Comparison of ENCODE assay signal across 8 cellular contexts in the genomic region with DNA sequence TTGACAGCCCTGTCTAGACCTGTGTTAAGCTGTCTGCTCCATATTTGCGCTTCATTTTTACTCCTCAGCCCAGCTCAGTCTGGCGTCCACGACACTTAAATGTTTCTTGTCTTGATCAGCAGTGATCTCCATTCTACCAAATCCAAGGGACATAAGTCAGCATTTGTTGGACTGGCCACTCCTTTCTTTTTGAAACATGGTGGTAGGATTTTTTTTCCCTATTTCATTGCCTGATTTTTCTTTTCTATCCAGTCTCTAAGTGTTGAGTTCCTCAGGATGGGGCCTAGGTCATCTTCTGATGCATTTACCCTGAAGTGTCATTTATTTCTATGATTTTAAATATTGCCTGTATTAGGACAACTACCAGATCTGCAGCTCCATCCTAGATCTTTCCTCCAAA. TPM values are rescaled to one million over a fixed set of nuclear protein-coding genes. Genes with fewer than 3 reads are reported as not detected.
DNase-seq lines count a peak whose midpoint lies in the region; ATAC-seq, FAIRE-seq and TF ChIP-seq lines count a peak whose summit lies in the region.

No MANE protein-coding gene starts in this region.

- POLR2A ChIA-PET in HepG2 (lab: Yijun Ruan, JAX), result interaction anchor here (1.2 to 3.9 kb wide), 3 partner anchors 17 to 23 kb away, joined by 4 to 97 read pairs (median 12); a partner anchor contains a TSS

- BruUV-seq in HepG2 (replicated peaks; lab: Mats Ljungman, UMichigan), result TSS peak; percentile 81

- H3K4me3 ChIP-seq in ascending aorta (peak overlapping the region; percentile 71 to 73), HepG2 (replicated peaks in 1 of 3; ENCODE audit: insufficient read depth in 1 of 3, low read depth in 2 of 3, low read length in 3 of 3) (peak overlapping the region; percentile 88 to 99 (median 91)), thyroid gland (replicated peaks in 1 of 3) (peak overlapping the region in 1 of 3 donors; percentile 82)

- peaks cover 50% of the 10 kb centered on the region for H3K79me2 ChIP-seq in HepG2 (ENCODE audit: insufficient read depth, low read length)

- no peak for DNase-seq in activated T-cell treated with anti-CD3 and anti-CD28 coated beads, Interleukin-2, amount 50 U/mL, for 24 hours
- no peak for DNase-seq in activated T-cell treated with anti-CD3 and anti-CD28 coated beads, Interleukin-2, amount 50 U/mL, for 48 hours
- DNase-seq in ascending aorta (ENCODE audit: low spot score in 2 of 2), result no peak
- DNase-seq in HepG2 (ENCODE audit: low spot score), result no peak
- DNase-seq in thyroid gland, result no peak
- no peak for DNase-seq in NCI-H187 treated with DMSO at 0.1 percent for 48 hours (lab: John Stamatoyannopoulos, UW)
- no peak for DNase-seq in OCI-M1 (lab: John Stamatoyannopoulos, UW)
- DNase-seq in LoVo (ENCODE audit: low spot score), result no peak

- CTCF ChIA-PET in HepG2 (lab: Yijun Ruan, JAX; ENCODE audit: low intra/inter-chr PET ratio, low total read pairs), result no interaction called here

- 3% methylated on average over 3 of the region's 3 CpGs for WGBS in HepG2 (ENCODE audit: low lambda C conversion rate)
- 11 to 14% methylated on average over 3 of the region's 3 CpGs for WGBS in thyroid gland, 2 donors

- no peak for ATAC-seq in HepG2

- no peak for TF ChIP-seq RAD21 in HepG2 (CRISPR knock-in tag; IDR thresholded peaks at IDR 0.05)

- peak overlapping the region; percentile 78 to 97 for H3K27ac ChIP-seq in ascending aorta
- H3K27ac ChIP-seq in HepG2 (ENCODE audit: extremely low read length, insufficient read depth, low read length), result peak overlapping the region; percentile 87
- peak overlapping the region in 2 of 3 donors; percentile 89 to 92 for H3K27ac ChIP-seq in thyroid gland

- H3K9me3 ChIP-seq in ascending aorta (no peaks in the 10 kb centered on the region), HepG2 (ENCODE audit: low read length) (no peaks in the 10 kb centered on the region), thyroid gland (no peaks in the 10 kb centered on the region)

- no peak for TF ChIP-seq EP300 in HepG2 (IDR thresholded peaks at IDR 0.05; ENCODE audit: low read depth in 2 of 2, low read length in 2 of 2)
- TF ChIP-seq EP300 in HepG2 (CRISPR knock-in tag; IDR thresholded peaks at IDR 0.05; ENCODE audit: borderline replicate concordance), result no peak

- H3K4me3 Mint-ChIP-seq in activated T-cell treated with anti-CD3 and anti-CD28 coated beads, Interleukin-2, amount 50 U/mL, for 24 hours, result peak overlapping the region; percentile 93

- H3K4me1 ChIP-seq in ascending aorta (peaks cover 10 to 20% of the 10 kb centered on the region in 2 donors), HepG2 (ENCODE audit: insufficient read depth, low read length) (peaks cover 19% of the 10 kb centered on the region), thyroid gland (peaks cover 9 to 16% of the 10 kb centered on the region in 2 donors)

- H3K27ac Mint-ChIP-seq in activated T-cell treated with anti-CD3 and anti-CD28 coated beads, Interleukin-2, amount 50 U/mL, for 24 hours, result peak overlapping the region; percentile 98

- H3K36me3 Mint-ChIP-seq in activated T-cell treated with anti-CD3 and anti-CD28 coated beads, Interleukin-2, amount 50 U/mL, for 24 hours (ENCODE audit: low read depth), result peaks cover 65% of the 10 kb centered on the region

- H2AFZ ChIP-seq in HepG2 (ENCODE audit: low read length), result no peak overlapping the region

- no peak for TF ChIP-seq POLR2A in HepG2 (IDR thresholded peaks at IDR 0.05; ENCODE audit: insufficient read depth in 1 of 2, low read depth in 2 of 2, low read length in 2 of 2)
- no peak for TF ChIP-seq POLR2A in thyroid gland (IDR thresholded peaks at IDR 0.05)

- peaks cover 21 to 29% of the 10 kb centered on the region in 2 donors for H3K36me3 ChIP-seq in ascending aorta
- H3K36me3 ChIP-seq in HepG2 (replicated peaks in 1 of 2; ENCODE audit: control insufficient read depth in 1 of 2, insufficient read depth in 2 of 2, low read length in 2 of 2), result peaks cover 2 to 12% of the 10 kb centered on the region in 2 experiments; a peak in 1 of 5 replicates
- peaks cover 10 to 13% of the 10 kb centered on the region in 2 donors for H3K36me3 ChIP-seq in thyroid gland

- no peaks in the 10 kb centered on the region for H4K20me1 ChIP-seq in HepG2 (ENCODE audit: insufficient read depth, low read length)

- H3K27me3 ChIP-seq in ascending aorta (no peaks in the 10 kb centered on the region), HepG2 (ENCODE audit: control insufficient read depth in 1 of 2, insufficient read depth in 2 of 2, low read length in 2 of 2) (no peaks in the 10 kb centered on the region; a peak in 1 of 5 replicates), thyroid gland (no peaks in the 10 kb centered on the region)

- in situ Hi-C loops in HepG2 (cut with HindIII; ENCODE audit: extremely low pct_ligation_motif_present, low pct_unique_long_range_greater_than_20kb), result no loop called here

- intact Hi-C loops in ascending aorta (cut with DNase I), result loop anchor here (1.0 to 10.0 kb wide), 5 partner anchors 16 to 544 kb away; a partner anchor contains a TSS
- intact Hi-C loops in HepG2 (cut with micrococcal nuclease; ENCODE audit: unreplicated experiment), result loop anchor here (1.0 kb wide), 1 partner anchor 16 kb away; a partner anchor contains a TSS
- intact Hi-C loops in thyroid gland (cut with DNase I), result loop anchor here (10.0 kb wide), 1 partner anchor 264 kb away; a partner anchor contains a TSS

- no peaks in the 10 kb centered on the region for H3K27me3 Mint-ChIP-seq in activated T-cell treated with anti-CD3 and anti-CD28 coated beads, Interleukin-2, amount 50 U/mL, for 24 hours

- peak overlapping the region; percentile 83 for H3K9ac ChIP-seq in HepG2 (ENCODE audit: insufficient read depth, low read depth, low read length)

- H3K4me2 ChIP-seq in HepG2 (ENCODE audit: low read depth, low read length), result peak overlapping the region; percentile 92

- TF ChIP-seq CTCF in ascending aorta (IDR thresholded peaks at IDR 0.05), result no peak
- TF ChIP-seq CTCF in HepG2 (CRISPR knock-in tag; IDR thresholded peaks at IDR 0.05), result no peak
- no peak for TF ChIP-seq CTCF in thyroid gland (IDR thresholded peaks at IDR 0.05)

- peaks cover 26% of the 10 kb centered on the region for H3K4me1 Mint-ChIP-seq in activated T-cell treated with anti-CD3 and anti-CD28 coated beads, Interleukin-2, amount 50 U/mL, for 24 hours (ENCODE audit: low read depth)

- no peaks in the 10 kb centered on the region for H3K9me3 Mint-ChIP-seq in activated T-cell treated with anti-CD3 and anti-CD28 coated beads, Interleukin-2, amount 50 U/mL, for 24 hours

- no peak for FAIRE-seq in HepG2 (lab: Jason Lieb, UNC)

RNA-seq across cellular contexts. Expression of a gene that starts 0.9 kb away (rescaled TPM):
- total RNA-seq in ascending aorta (41.7 TPM), HepG2 (2016; rRNA removed; fragmentation: Illumina TruSeq; extraction: Trizol) (44.1 and 64.4 TPM in 2 replicates), thyroid gland (10 to 100 TPM; 39.6 to 47.5 (median 43.1) TPM)
- 21.9 and 25.9 TPM in 2 replicates for total RNA-seq in HepG2 (2016; cell fraction: cytosol; rRNA removed; fragmentation: Illumina TruSeq; extraction: Trizol; ENCODE audit: low read depth)
- 38.6 and 60.9 TPM in 2 replicates for total RNA-seq in HepG2 (2016; cell fraction: insoluble cytoplasmic fraction; rRNA removed; fragmentation: Illumina TruSeq; extraction: Trizol)
- total RNA-seq in HepG2 (2016; cell fraction: membrane; rRNA removed; fragmentation: Illumina TruSeq; extraction: Trizol), result 36.3 and 40.8 TPM in 2 replicates
- total RNA-seq in HepG2 (2016; cell fraction: nucleus; rRNA removed; fragmentation: Illumina TruSeq; extraction: Trizol), result 55.8 and 71.9 TPM in 2 replicates
- 27.6 and 28.1 TPM in 2 replicates for polyA plus RNA-seq in HepG2 (2011; rRNA removed)
- 14.9 and 27.9 TPM in 2 replicates for polyA plus RNA-seq in HepG2 (2011; cell fraction: cytosol; rRNA removed)
- 133 and 198 TPM in 2 replicates for polyA plus RNA-seq in HepG2 (2011; cell fraction: nucleus; rRNA removed)
- 18.5 and 22.1 TPM in 2 replicates for polyA plus RNA-seq in HepG2 (2012)
- 19.2 and 20.6 TPM in 2 replicates for polyA plus RNA-seq in HepG2 (2016; cell fraction: cytosol; fragmentation: Illumina TruSeq; extraction: Trizol; ENCODE audit: low read depth)
- polyA plus RNA-seq in HepG2 (2016; cell fraction: insoluble cytoplasmic fraction; fragmentation: Illumina TruSeq; extraction: Trizol; ENCODE audit: low read depth), result 35.4 and 35.6 TPM in 2 replicates
- 30.3 and 30.4 TPM in 2 replicates for polyA plus RNA-seq in HepG2 (2016; cell fraction: membrane; fragmentation: Illumina TruSeq; extraction: Trizol; ENCODE audit: low read depth)
- 141 and 144 TPM in 2 replicates for polyA plus RNA-seq in HepG2 (2016; cell fraction: nucleus; fragmentation: Illumina TruSeq; extraction: Trizol; ENCODE audit: insufficient read depth, low read depth)
- polyA minus RNA-seq in HepG2 (2011; rRNA and poly(A)+ RNA removed; ENCODE audit: low replicate concordance), result 32.7 and 68.1 TPM in 2 replicates
- polyA minus RNA-seq in HepG2 (2011; cell fraction: cytosol; rRNA and poly(A)+ RNA removed), result 16.6 and 22.2 TPM in 2 replicates
- polyA minus RNA-seq in HepG2 (2011; cell fraction: nucleus; rRNA and poly(A)+ RNA removed), result 13.8 and 21.0 TPM in 2 replicates

RNA-seq across cellular contexts. Expression of a gene that starts 1.4 kb away (rescaled TPM):
- total RNA-seq in ascending aorta (119 TPM), HepG2 (2016; rRNA removed; fragmentation: Illumina TruSeq; extraction: Trizol) (10.2 and 30.6 TPM in 2 replicates), thyroid gland (100 to 1,000 TPM in 2 of 4 donors, 10 to 100 TPM in 2; 53.2 to 117 (median 96.6) TPM)
- 6.3 and 7.5 TPM in 2 replicates for total RNA-seq in HepG2 (2016; cell fraction: cytosol; rRNA removed; fragmentation: Illumina TruSeq; extraction: Trizol; ENCODE audit: low read depth)
- total RNA-seq in HepG2 (2016; cell fraction: insoluble cytoplasmic fraction; rRNA removed; fragmentation: Illumina TruSeq; extraction: Trizol), result 8.1 and 32.3 TPM in 2 replicates
- total RNA-seq in HepG2 (2016; cell fraction: membrane; rRNA removed; fragmentation: Illumina TruSeq; extraction: Trizol), result 12.9 and 13.8 TPM in 2 replicates
- 37.5 and 43.9 TPM in 2 replicates for total RNA-seq in HepG2 (2016; cell fraction: nucleus; rRNA removed; fragmentation: Illumina TruSeq; extraction: Trizol)
- 23.3 and 37.9 TPM in 2 replicates for polyA plus RNA-seq in HepG2 (2011; rRNA removed)
- 18.2 and 36.8 TPM in 2 replicates for polyA plus RNA-seq in HepG2 (2011; cell fraction: cytosol; rRNA removed)
- polyA plus RNA-seq in HepG2 (2011; cell fraction: nucleus; rRNA removed), result 284 and 409 TPM in 2 replicates
- polyA plus RNA-seq in HepG2 (2012), result 20.6 and 26.6 TPM in 2 replicates
- 9.6 and 9.7 TPM in 2 replicates for polyA plus RNA-seq in HepG2 (2016; cell fraction: cytosol; fragmentation: Illumina TruSeq; extraction: Trizol; ENCODE audit: low read depth)
- polyA plus RNA-seq in HepG2 (2016; cell fraction: insoluble cytoplasmic fraction; fragmentation: Illumina TruSeq; extraction: Trizol; ENCODE audit: low read depth), result 10.4 and 13.2 TPM in 2 replicates
- 11.7 and 14.1 TPM in 2 replicates for polyA plus RNA-seq in HepG2 (2016; cell fraction: membrane; fragmentation: Illumina TruSeq; extraction: Trizol; ENCODE audit: low read depth)
- 103 and 105 TPM in 2 replicates for polyA plus RNA-seq in HepG2 (2016; cell fraction: nucleus; fragmentation: Illumina TruSeq; extraction: Trizol; ENCODE audit: insufficient read depth, low read depth)
- 33.1 and 122 TPM in 2 replicates for polyA minus RNA-seq in HepG2 (2011; rRNA and poly(A)+ RNA removed; ENCODE audit: low replicate concordance)
- 51.0 and 56.0 TPM in 2 replicates for polyA minus RNA-seq in HepG2 (2011; cell fraction: cytosol; rRNA and poly(A)+ RNA removed)
- 27.5 and 28.8 TPM in 2 replicates for polyA minus RNA-seq in HepG2 (2011; cell fraction: nucleus; rRNA and poly(A)+ RNA removed)

RNA-seq across cellular contexts. Expression of a gene that starts 16.5 kb away (rescaled TPM):
- total RNA-seq in ascending aorta, result not detected
- 2.1 and 3.7 TPM in 2 replicates for total RNA-seq in HepG2 (2016; rRNA removed; fragmentation: Illumina TruSeq; extraction: Trizol)
- total RNA-seq in HepG2 (2016; cell fraction: cytosol; rRNA removed; fragmentation: Illumina TruSeq; extraction: Trizol; ENCODE audit: low read depth), result 2.3 and 3.6 TPM in 2 replicates
- 1.5 and 1.8 TPM in 2 replicates for total RNA-seq in HepG2 (2016; cell fraction: insoluble cytoplasmic fraction; rRNA removed; fragmentation: Illumina TruSeq; extraction: Trizol)
- 2.2 and 2.9 TPM in 2 replicates for total RNA-seq in HepG2 (2016; cell fraction: membrane; rRNA removed; fragmentation: Illumina TruSeq; extraction: Trizol)
- total RNA-seq in HepG2 (2016; cell fraction: nucleus; rRNA removed; fragmentation: Illumina TruSeq; extraction: Trizol), result not detected in 2 replicates
- polyA plus RNA-seq in HepG2 (2011; rRNA removed), result 0.32 and 0.85 TPM in 2 replicates
- 1.9 and 4.5 TPM in 2 replicates for polyA plus RNA-seq in HepG2 (2011; cell fraction: cytosol; rRNA removed)
- 2.8 TPM in 2 replicates for polyA plus RNA-seq in HepG2 (2011; cell fraction: nucleus; rRNA removed)
- polyA plus RNA-seq in HepG2 (2012), result 1.1 TPM in 1 of 2 replicates, not detected in the other
- polyA plus RNA-seq in HepG2 (2016; cell fraction: cytosol; fragmentation: Illumina TruSeq; extraction: Trizol; ENCODE audit: low read depth), result 4.0 and 4.2 TPM in 2 replicates
- polyA plus RNA-seq in HepG2 (2016; cell fraction: insoluble cytoplasmic fraction; fragmentation: Illumina TruSeq; extraction: Trizol; ENCODE audit: low read depth), result 1.6 and 2.3 TPM in 2 replicates
- polyA plus RNA-seq in HepG2 (2016; cell fraction: membrane; fragmentation: Illumina TruSeq; extraction: Trizol; ENCODE audit: low read depth), result 2.3 and 2.8 TPM in 2 replicates
- polyA plus RNA-seq in HepG2 (2016; cell fraction: nucleus; fragmentation: Illumina TruSeq; extraction: Trizol; ENCODE audit: insufficient read depth, low read depth), result 2.8 and 3.5 TPM in 2 replicates
- polyA minus RNA-seq in HepG2 (2011; rRNA and poly(A)+ RNA removed; ENCODE audit: low replicate concordance), result 0.40 and 2.2 TPM in 2 replicates
- polyA minus RNA-seq in HepG2 (2011; cell fraction: cytosol; rRNA and poly(A)+ RNA removed), result 0.97 and 1.8 TPM in 2 replicates
- 1.4 TPM in 1 of 2 replicates, not detected in the other for polyA minus RNA-seq in HepG2 (2011; cell fraction: nucleus; rRNA and poly(A)+ RNA removed)
- 1 to 10 TPM in 3 of 4 donors, not detected in 1; 2.6 to 5.5 (median 2.9) TPM for total RNA-seq in thyroid gland

RNA-seq across cellular contexts. Expression of a gene that starts 20.9 kb away (rescaled TPM):
- 150 TPM for total RNA-seq in ascending aorta
- 2.3 and 3.9 TPM in 2 replicates for total RNA-seq in HepG2 (2016; rRNA removed; fragmentation: Illumina TruSeq; extraction: Trizol)
- 1.0 and 1.1 TPM in 2 replicates for total RNA-seq in HepG2 (2016; cell fraction: cytosol; rRNA removed; fragmentation: Illumina TruSeq; extraction: Trizol; ENCODE audit: low read depth)
- 2.2 and 3.5 TPM in 2 replicates for total RNA-seq in HepG2 (2016; cell fraction: insoluble cytoplasmic fraction; rRNA removed; fragmentation: Illumina TruSeq; extraction: Trizol)
- 1.8 TPM in 2 replicates for total RNA-seq in HepG2 (2016; cell fraction: membrane; rRNA removed; fragmentation: Illumina TruSeq; extraction: Trizol)
- 1.9 and 3.1 TPM in 2 replicates for total RNA-seq in HepG2 (2016; cell fraction: nucleus; rRNA removed; fragmentation: Illumina TruSeq; extraction: Trizol)
- polyA plus RNA-seq in HepG2 (2011; rRNA removed), result 4.3 and 7.5 TPM in 2 replicates
- 4.9 and 6.1 TPM in 2 replicates for polyA plus RNA-seq in HepG2 (2011; cell fraction: cytosol; rRNA removed)
- polyA plus RNA-seq in HepG2 (2011; cell fraction: nucleus; rRNA removed), result 37.1 and 45.0 TPM in 2 replicates
- 3.0 and 4.0 TPM in 2 replicates for polyA plus RNA-seq in HepG2 (2012)
- 1.3 and 1.4 TPM in 2 replicates for polyA plus RNA-seq in HepG2 (2016; cell fraction: cytosol; fragmentation: Illumina TruSeq; extraction: Trizol; ENCODE audit: low read depth)
- polyA plus RNA-seq in HepG2 (2016; cell fraction: insoluble cytoplasmic fraction; fragmentation: Illumina TruSeq; extraction: Trizol; ENCODE audit: low read depth), result 2.9 and 3.2 TPM in 2 replicates
- 0.84 and 0.96 TPM in 2 replicates for polyA plus RNA-seq in HepG2 (2016; cell fraction: membrane; fragmentation: Illumina TruSeq; extraction: Trizol; ENCODE audit: low read depth)
- polyA plus RNA-seq in HepG2 (2016; cell fraction: nucleus; fragmentation: Illumina TruSeq; extraction: Trizol; ENCODE audit: insufficient read depth, low read depth), result 3.0 and 4.9 TPM in 2 replicates
- 1.9 and 3.4 TPM in 2 replicates for polyA minus RNA-seq in HepG2 (2011; rRNA and poly(A)+ RNA removed; ENCODE audit: low replicate concordance)
- 2.0 and 2.6 TPM in 2 replicates for polyA minus RNA-seq in HepG2 (2011; cell fraction: cytosol; rRNA and poly(A)+ RNA removed)
- 3.6 and 4.0 TPM in 2 replicates for polyA minus RNA-seq in HepG2 (2011; cell fraction: nucleus; rRNA and poly(A)+ RNA removed)
- 10 to 100 TPM; 28.0 to 61.0 (median 33.6) TPM for total RNA-seq in thyroid gland

RNA-seq across cellular contexts. Expression of a gene that starts 22.2 kb away (rescaled TPM):
- total RNA-seq in ascending aorta (not detected), HepG2 (2016; rRNA removed; fragmentation: Illumina TruSeq; extraction: Trizol) (1.2 and 1.5 TPM in 2 replicates), thyroid gland (10 to 100 TPM in 1 of 4 donors, 1 to 10 TPM in 3; 2.1 to 11.3 (median 4.7) TPM)
- 1.2 and 1.7 TPM in 2 replicates for total RNA-seq in HepG2 (2016; cell fraction: cytosol; rRNA removed; fragmentation: Illumina TruSeq; extraction: Trizol; ENCODE audit: low read depth)
- 1.3 and 2.0 TPM in 2 replicates for total RNA-seq in HepG2 (2016; cell fraction: insoluble cytoplasmic fraction; rRNA removed; fragmentation: Illumina TruSeq; extraction: Trizol)
- 1.9 and 2.9 TPM in 2 replicates for total RNA-seq in HepG2 (2016; cell fraction: membrane; rRNA removed; fragmentation: Illumina TruSeq; extraction: Trizol)
- total RNA-seq in HepG2 (2016; cell fraction: nucleus; rRNA removed; fragmentation: Illumina TruSeq; extraction: Trizol), result 1.7 and 2.7 TPM in 2 replicates
- 2.9 and 5.0 TPM in 2 replicates for polyA plus RNA-seq in HepG2 (2011; rRNA removed)
- polyA plus RNA-seq in HepG2 (2011; cell fraction: cytosol; rRNA removed), result 2.3 and 3.0 TPM in 2 replicates
- polyA plus RNA-seq in HepG2 (2011; cell fraction: nucleus; rRNA removed), result 27.0 and 27.4 TPM in 2 replicates
- polyA plus RNA-seq in HepG2 (2012), result 1.8 and 3.2 TPM in 2 replicates
- 2.6 and 2.7 TPM in 2 replicates for polyA plus RNA-seq in HepG2 (2016; cell fraction: cytosol; fragmentation: Illumina TruSeq; extraction: Trizol; ENCODE audit: low read depth)
- polyA plus RNA-seq in HepG2 (2016; cell fraction: insoluble cytoplasmic fraction; fragmentation: Illumina TruSeq; extraction: Trizol; ENCODE audit: low read depth), result 1.4 and 1.6 TPM in 2 replicates
- polyA plus RNA-seq in HepG2 (2016; cell fraction: membrane; fragmentation: Illumina TruSeq; extraction: Trizol; ENCODE audit: low read depth), result 1.6 and 1.8 TPM in 2 replicates
- polyA plus RNA-seq in HepG2 (2016; cell fraction: nucleus; fragmentation: Illumina TruSeq; extraction: Trizol; ENCODE audit: insufficient read depth, low read depth), result 3.9 and 5.8 TPM in 2 replicates
- 5.0 TPM in 1 of 2 replicates, not detected in the other for polyA minus RNA-seq in HepG2 (2011; rRNA and poly(A)+ RNA removed; ENCODE audit: low replicate concordance)
- 1.1 TPM in 1 of 2 replicates, not detected in the other for polyA minus RNA-seq in HepG2 (2011; cell fraction: cytosol; rRNA and poly(A)+ RNA removed)
- 1.2 and 2.2 TPM in 2 replicates for polyA minus RNA-seq in HepG2 (2011; cell fraction: nucleus; rRNA and poly(A)+ RNA removed)
